In the genomic region with DNA sequence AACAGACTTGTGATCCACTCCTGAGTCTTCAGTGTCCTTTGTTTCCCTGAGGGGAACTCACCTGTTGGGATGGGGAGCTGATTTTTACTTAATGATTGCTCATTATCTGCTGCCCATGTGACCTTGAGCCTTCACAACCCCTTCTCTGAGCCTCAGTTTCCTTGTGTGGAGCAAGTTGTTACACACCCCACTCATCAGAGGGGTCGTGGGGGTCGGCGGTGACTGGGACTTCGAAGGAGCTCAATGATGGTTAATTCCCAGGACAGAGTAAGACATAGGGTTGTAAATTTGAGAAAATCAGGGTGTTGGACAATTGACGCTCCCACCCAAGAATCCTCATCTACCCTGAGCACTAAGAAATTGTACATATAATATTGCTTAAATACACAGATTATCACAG, we compare ENCODE assay signal across 29 cellular contexts. TPM values are rescaled to one million over a fixed set of nuclear protein-coding genes. Genes with fewer than 3 reads are reported as not detected.
"Had no signal": no experiment of that assay in that cellular context is flagged by ENCODE, and none has a peak within 500 bp of the region (broad histone marks: within the 10 kb centered on the region; RNA-seq: fewer than 3 reads in every experiment).

No MANE protein-coding gene starts in this region.

- H3K36me3 ChIP-seq: heart right ventricle, left ventricle myocardium inferior, prostate gland, stomach, tibial artery, uterus had no signal

- H3K27ac ChIP-seq: heart right ventricle, hepatocyte, left ventricle myocardium inferior, parathyroid adenoma, prostate gland, stomach, testis, tibial artery, uterus had no signal

- H3K27me3 ChIP-seq: testis, uterus had no signal

- H3K4me3 Mint-ChIP-seq: naive thymus-derived CD4-positive, alpha-beta T cell; natural killer cell treated with Interleukin-12 subunit alpha and Interleukin-12 subunit beta and Interleukin-15 and Interleukin-18, amount 100 ng/mL, for 72 hours; stimulated activated naive B cell treated with anti-CD40 and anti-IgM and Interleukin-4, amounts not matched to agents 10 μg/mL and 1 μg/mL and 100 μg/mL, for 72 hours had no signal

- DNase-seq: heart right ventricle; left ventricle myocardium inferior; mesendoderm; midbrain; mucosa of descending colon; naive thymus-derived CD4-positive, alpha-beta T cell; nucleus accumbens; retina; right cardiac atrium; stimulated activated CD4-positive, alpha-beta T cell treated with anti-CD3 and anti-CD28 coated beads, Interleukin-1b, Interleukin-23, amount 100 ng/mL, for 48 hours; stimulated activated CD4-positive, alpha-beta T cell treated with anti-CD3 and anti-CD28 coated beads, Interleukin-2, amount 100 ng/mL, for 48 hours; stimulated activated CD4-positive, alpha-beta T cell treated with anti-CD3 and anti-CD28 coated beads, Interleukin-4, amount 100 ng/mL, for 4 hours; stimulated activated naive B cell treated with anti-CD40 and anti-IgM and Interleukin-4, amounts not matched to agents 10 μg/mL and 1 μg/mL and 100 μg/mL, for 72 hours; stimulated activated naive CD8-positive, alpha-beta T cell treated with anti-CD3 and anti-CD28 coated beads, Interleukin-15, Interleukin-2, amounts not matched to agents 100 U/mL and 50 U/mL, for 24 hours; stomach; testis; tibial artery; trophoblast cell; uterus had no signal

- H3K9me3 ChIP-seq: heart right ventricle, left ventricle myocardium inferior, mucosa of descending colon, prostate gland, testis, uterus had no signal

- H3K4me1 ChIP-seq: left ventricle myocardium inferior, parathyroid adenoma, prostate gland, stomach, testis, tibial artery, uterus had no signal

- ATAC-seq: naive thymus-derived CD4-positive, alpha-beta T cell; natural killer cell treated with Interleukin-12 subunit alpha and Interleukin-12 subunit beta and Interleukin-15 and Interleukin-18, amount 100 ng/mL, for 72 hours; right cardiac atrium; sciatic nerve; stimulated activated naive CD8-positive, alpha-beta T cell treated with anti-CD3 and anti-CD28 coated beads, Interleukin-15, Interleukin-2, amounts not matched to agents 100 U/mL and 50 U/mL, for 24 hours had no signal

- H3K36me3 Mint-ChIP-seq: natural killer cell treated with Interleukin-12 subunit alpha and Interleukin-12 subunit beta and Interleukin-15 and Interleukin-18, amount 100 ng/mL, for 72 hours had no signal

- H3K27ac Mint-ChIP-seq: naive thymus-derived CD4-positive, alpha-beta T cell; natural killer cell treated with Interleukin-12 subunit alpha and Interleukin-12 subunit beta and Interleukin-15 and Interleukin-18, amount 100 ng/mL, for 72 hours; stimulated activated naive B cell treated with anti-CD40 and anti-IgM and Interleukin-4, amounts not matched to agents 10 μg/mL and 1 μg/mL and 100 μg/mL, for 72 hours had no signal

- H3K4me3 ChIP-seq: heart right ventricle, hepatocyte, left ventricle myocardium inferior, lung, mucosa of descending colon, prostate gland, smooth muscle cell, stomach, testis, tibial artery, uterus had no signal

- H3K9me3 Mint-ChIP-seq: natural killer cell treated with Interleukin-12 subunit alpha and Interleukin-12 subunit beta and Interleukin-15 and Interleukin-18, amount 100 ng/mL, for 72 hours; stimulated activated naive B cell treated with anti-CD40 and anti-IgM and Interleukin-4, amounts not matched to agents 10 μg/mL and 1 μg/mL and 100 μg/mL, for 72 hours had no signal

RNA-seq across cellular contexts. Expression of a gene that starts 13.5 kb away (rescaled TPM):
- total RNA-seq: hepatocyte; myocyte; natural killer cell treated with Interleukin-12 subunit alpha and Interleukin-12 subunit beta and Interleukin-15 and Interleukin-18, amount 100 ng/mL, for 72 hours; smooth muscle cell had no signal

RNA-seq across cellular contexts. Expression of a gene that starts 18.6 kb away (rescaled TPM):
- total RNA-seq: hepatocyte, kidney epithelial cell, myocyte, osteoblast, smooth muscle cell had no signal

RNA-seq across cellular contexts. Expression of a gene that starts 39.4 kb away (rescaled TPM):
- total RNA-seq: hepatocyte; kidney epithelial cell; left ventricle myocardium inferior; mucosa of descending colon; myocyte; natural killer cell treated with Interleukin-12 subunit alpha and Interleukin-12 subunit beta and Interleukin-15 and Interleukin-18, amount 100 ng/mL, for 72 hours; osteoblast; right cardiac atrium; smooth muscle cell; stomach; uterus had no signal

RNA-seq across cellular contexts. Expression of a gene that starts 42.4 kb away (rescaled TPM):
- total RNA-seq: myocyte; natural killer cell treated with Interleukin-12 subunit alpha and Interleukin-12 subunit beta and Interleukin-15 and Interleukin-18, amount 100 ng/mL, for 72 hours; osteoblast; smooth muscle cell had no signal

RNA-seq across cellular contexts. Expression of a gene that starts 56.9 kb away (rescaled TPM):
- total RNA-seq: hepatocyte, kidney epithelial cell, myocyte, osteoblast, smooth muscle cell had no signal
